Comparison of ENCODE assay signal across 10 cellular contexts in genomic region chr4:85780664-85781063, GRCh38.
DNase-seq lines count a peak whose midpoint lies in the region; ATAC-seq and TF ChIP-seq lines count a peak whose summit lies in the region.
"Had no signal": no experiment of that assay in that cellular context is flagged by ENCODE, and none has a peak within 500 bp of the region (broad histone marks: within the 10 kb centered on the region; RNA-seq: fewer than 3 reads in every experiment).

No MANE protein-coding gene starts in this region.

- peaks cover 0 to 4% (median 0%) of the 10 kb centered on the region in 8 donors for H3K9me3 Mint-ChIP-seq in CD4-positive, alpha-beta memory T cell

- H3K36me3 ChIP-seq in PC-3 (ENCODE audit: low read depth, low read length) (no peaks in the 10 kb centered on the region), right atrium auricular region (no peaks in the 10 kb centered on the region)
- no peaks in the 10 kb centered on the region for H3K36me3 ChIP-seq in CD4-positive, alpha-beta memory T cell (ENCODE audit: insufficient read depth, low read length)
- H3K36me3 ChIP-seq: ovary had no signal

- no peaks in the 10 kb centered on the region for H3K9me2 ChIP-seq in PC-3 (replicated peaks; ENCODE audit: low read length)

- H3K36me3 Mint-ChIP-seq in CD4-positive, alpha-beta memory T cell, result no peaks in the 10 kb centered on the region

- DNase-seq in ELR (ENCODE audit: low read depth) (peak; percentile 52), PC-3 (no peak), right atrium auricular region (ENCODE audit: low spot score) (no peak), iPS-NIHi7 (ENCODE audit: extremely low spot score) (no peak), cerebellar cortex (ENCODE audit: low spot score) (no peak)
- DNase-seq in CD4-positive, alpha-beta memory T cell, result no peak
- DNase-seq: central memory CD4-positive, alpha-beta T cell; ovary had no signal

- BruUV-seq in PC-3 (replicated peaks; lab: Mats Ljungman, UMichigan), result TSS peak; percentile 3

- no peaks in the 10 kb centered on the region for H3K4me1 Mint-ChIP-seq in CD4-positive, alpha-beta memory T cell

- H3K4me1 ChIP-seq in PC-3 (ENCODE audit: insufficient read depth, low read length) (peaks cover 64% of the 10 kb centered on the region), right atrium auricular region (peaks cover 0 to 70% of the 10 kb centered on the region in 2 donors)
- no peaks in the 10 kb centered on the region for H3K4me1 ChIP-seq in CD4-positive, alpha-beta memory T cell (ENCODE audit: insufficient read depth, low read length)

- H3K4me3 ChIP-seq in PC-3 (ENCODE audit: low read length) (no peak overlapping the region), right atrium auricular region (peak overlapping the region in 1 of 2 donors; percentile 1)
- no peak overlapping the region for H3K4me3 ChIP-seq in CD4-positive, alpha-beta memory T cell (ENCODE audit: low read length in 2 of 2)
- H3K4me3 ChIP-seq: ovary had no signal

- H3K27ac ChIP-seq in PC-3 (ENCODE audit: low read length) (peak overlapping the region; percentile 23), right atrium auricular region (peak overlapping the region; percentile 76 to 78)
- no peak overlapping the region for H3K27ac ChIP-seq in CD4-positive, alpha-beta memory T cell (ENCODE audit: low read depth, low read length)
- H3K27ac ChIP-seq: ovary had no signal

- no peaks in the 10 kb centered on the region for H4K20me1 ChIP-seq in PC-3 (ENCODE audit: low read length)

- peaks cover 27% of the 10 kb centered on the region for H3K79me2 ChIP-seq in PC-3 (ENCODE audit: low read length)

- no peak overlapping the region for H3K9ac ChIP-seq in PC-3 (ENCODE audit: low read length)

- CTCF ChIA-PET in PC-3 (lab: Charles Lee), result no interaction called here
- CTCF ChIA-PET in CD4-positive, alpha-beta memory T cell (lab: Charles Lee; ENCODE audit: partially characterized antibody), result no interaction called here

- ATAC-seq in HG02642 (IDR thresholded peaks at IDR 0.05; ENCODE audit: poor library complexity, unreplicated experiment), result peak; percentile 26
- ATAC-seq in PC-3, result no peak
- ATAC-seq in GM19023 (IDR thresholded peaks at IDR 0.05; ENCODE audit: unreplicated experiment), result no peak

- H3K27ac Mint-ChIP-seq in CD4-positive, alpha-beta memory T cell, result no peak overlapping the region

- no peak overlapping the region for H2AFZ ChIP-seq in PC-3 (ENCODE audit: low read length)

- TF ChIP-seq CTCF in PC-3 (conservative IDR thresholded peaks at IDR 0.05; ENCODE audit: low read depth, low read length), result no peak
- TF ChIP-seq CTCF in right atrium auricular region (IDR thresholded peaks at IDR 0.05), result no peak

- intact Hi-C loops in PC-3 (cut with micrococcal nuclease), result no loop called here
- intact Hi-C loops in CD4-positive, alpha-beta memory T cell (cut with micrococcal nuclease), result no loop called here

- H3K9me3 ChIP-seq in PC-3 (ENCODE audit: low read length) (no peaks in the 10 kb centered on the region), right atrium auricular region (no peaks in the 10 kb centered on the region)
- no peaks in the 10 kb centered on the region for H3K9me3 ChIP-seq in CD4-positive, alpha-beta memory T cell (ENCODE audit: control insufficient read depth in 1 of 2, low read length in 2 of 2)
- H3K9me3 ChIP-seq: ovary had no signal

- no peaks in the 10 kb centered on the region for H3F3A ChIP-seq in PC-3 (ENCODE audit: low read length, unreplicated experiment)

- H3K4me3 Mint-ChIP-seq in CD4-positive, alpha-beta memory T cell, result no peak overlapping the region

- H3K27me3 Mint-ChIP-seq in CD4-positive, alpha-beta memory T cell, result no peaks in the 10 kb centered on the region

- H3K27me3 ChIP-seq in PC-3 (ENCODE audit: low read length) (no peaks in the 10 kb centered on the region), right atrium auricular region (no peaks in the 10 kb centered on the region)
- H3K27me3 ChIP-seq in CD4-positive, alpha-beta memory T cell (ENCODE audit: insufficient read depth, low read length), result no peaks in the 10 kb centered on the region
- H3K27me3 ChIP-seq: ovary had no signal

- POLR2A ChIA-PET in PC-3 (lab: Charles Lee; ENCODE audit: unreplicated experiment), result no interaction called here
- POLR2A ChIA-PET in CD4-positive, alpha-beta memory T cell (lab: Charles Lee; ENCODE audit: partially characterized antibody), result no interaction called here

- H3K4me2 ChIP-seq in PC-3 (ENCODE audit: low read length), result peak overlapping the region; percentile 37; the same call in 1 of the 2 replicates
